In genomic region chr15:58758141-58758540, GRCh38 we compare ENCODE assay signal across 10 cellular contexts. TPM values are rescaled to one million over a fixed set of nuclear protein-coding genes. Genes with fewer than 3 reads are reported as not detected.
DNase-seq lines count a peak whose midpoint lies in the region; ATAC-seq and TF ChIP-seq lines count a peak whose summit lies in the region.
"Had no signal": no experiment of that assay in that cellular context is flagged by ENCODE, and none has a peak within 500 bp of the region (broad histone marks: within the 10 kb centered on the region; RNA-seq: fewer than 3 reads in every experiment).

No MANE protein-coding gene starts in this region.

- 34% methylated on average over 3 of the region's 3 CpGs for WGBS in prostate gland

- H3K27me3 ChIP-seq in lower lobe of right lung (ENCODE audit: low read depth) (no peaks in the 10 kb centered on the region), uterus (no peaks in the 10 kb centered on the region), prostate gland (replicated peaks; ENCODE audit: insufficient read depth) (no peaks in the 10 kb centered on the region)

- DNase-seq in EH (ENCODE audit: low read depth) (peak; percentile 51), LHCN-M2 (ENCODE audit: low read depth) (peak; percentile 57), cerebellar cortex (ENCODE audit: low spot score) (peak; percentile 56), lower lobe of right lung (no peak), uterus (no peak), prostate gland (ENCODE audit: low spot score) (no peak), HuH-7.5 (ENCODE audit: low spot score) (no peak)
- DNase-seq: NCI-H446 treated with DMSO at 0.1 percent for 48 hours had no signal

- H3K9me3 ChIP-seq in lower lobe of right lung (no peaks in the 10 kb centered on the region), uterus (no peaks in the 10 kb centered on the region), prostate gland (no peaks in the 10 kb centered on the region)

- TF ChIP-seq POLR2A in uterus (IDR thresholded peaks at IDR 0.05) (no peak), prostate gland (IDR thresholded peaks at IDR 0.05) (no peak)

- H3K4me3 ChIP-seq in lower lobe of right lung (no peak overlapping the region), uterus (no peak overlapping the region), prostate gland (no peak overlapping the region)

- H3K4me1 ChIP-seq in lower lobe of right lung (no peaks in the 10 kb centered on the region), uterus (no peaks in the 10 kb centered on the region), prostate gland (replicated peaks) (no peaks in the 10 kb centered on the region)

- peak; percentile 23 for TF ChIP-seq CTCF in lower lobe of right lung (IDR thresholded peaks at IDR 0.05)
- TF ChIP-seq CTCF in uterus (IDR thresholded peaks at IDR 0.05) = peak in 1 of 4 experiments; percentile 10
- peak in 2 of 4 experiments; percentile 8 to 20 for TF ChIP-seq CTCF in prostate gland (IDR thresholded peaks at IDR 0.05)

- peak in 1 of 2 donors; percentile 51 for ATAC-seq in lower lobe of right lung
- ATAC-seq in HG03135 (IDR thresholded peaks at IDR 0.05; ENCODE audit: unreplicated experiment) = no peak

- H3K36me3 ChIP-seq in lower lobe of right lung (no peaks in the 10 kb centered on the region), uterus (no peaks in the 10 kb centered on the region), prostate gland (no peaks in the 10 kb centered on the region)

- intact Hi-C loops in lower lobe of right lung (cut with DNase I) = no loop called here
- intact Hi-C loops in uterus (cut with DNase I; ENCODE audit: low total_unique reads) = no loop called here
- intact Hi-C loops in prostate gland (cut with DNase I) = loop anchor here (5.0 kb wide), 1 partner anchor 531 kb away; no protein-coding TSS in a partner anchor

- H3K27ac ChIP-seq in lower lobe of right lung = no peak overlapping the region
- H3K27ac ChIP-seq in uterus = no peak overlapping the region
- H3K27ac ChIP-seq in prostate gland = no peak overlapping the region
- H3K27ac ChIP-seq: VCaP had no signal

RNA-seq across cellular contexts. Expression of gene ADAM10, which starts 8.6 kb away (rescaled TPM):
- total RNA-seq in LHCN-M2 (2014; rRNA removed) (90.9 and 143 TPM in 2 replicates), lower lobe of right lung (166 TPM), uterus (100 to 1,000 TPM in 2 of 4 donors, 10 to 100 TPM in 2; 41.8 to 208 (median 110) TPM), prostate gland (10 to 100 TPM; 74.4 to 95.0 TPM)
- 78.1 TPM for polyA plus RNA-seq in LHCN-M2 (2012)

RNA-seq across cellular contexts. Expression of gene MINDY2, which starts 13.0 kb away (rescaled TPM):
- total RNA-seq in LHCN-M2 (2014; rRNA removed) (11.7 and 13.4 TPM in 2 replicates), lower lobe of right lung (32.9 TPM), uterus (10 to 100 TPM; 17.2 to 62.1 (median 27.7) TPM), prostate gland (10 to 100 TPM; 14.3 to 22.9 TPM)
- 2.5 TPM for polyA plus RNA-seq in LHCN-M2 (2012)

Comparison
In these comparisons a context has a peak if more than half of its experiments do, and no peak if none do; other contexts are left out.
1. DNase-seq: peak in EH (single experiment), LHCN-M2 (single experiment) and cerebellar cortex (single experiment); none in lower lobe of right lung (single experiment), uterus (0 of 2), prostate gland (single experiment) and HuH-7.5 (single experiment).